ENCODE assay signal across 24 cellular contexts in genomic region chr15:40985541-40986330, GRCh38. TPM values are rescaled to one million over a fixed set of nuclear protein-coding genes. Genes with fewer than 3 reads are reported as not detected.
A peak's percentile ranks its signal among the peaks of the same experiment; 100 is the strongest.
DNase-seq lines count a peak whose midpoint lies in the region; ATAC-seq and TF ChIP-seq lines count a peak whose summit lies in the region.
"Had no signal": no experiment of that assay in that cellular context is flagged by ENCODE, and none has a peak within 500 bp of the region (broad histone marks: within the 10 kb centered on the region; RNA-seq: fewer than 3 reads in every experiment).

No MANE protein-coding gene starts in this region.

- no peak for TF ChIP-seq CTCF in astrocyte of the spinal cord (IDR thresholded peaks at IDR 0.05; ENCODE audit: low read depth, low read length)

- H3K4me3 ChIP-seq in astrocyte of the spinal cord (ENCODE audit: low read depth, low read length), result no peak overlapping the region
- H3K4me3 ChIP-seq: breast epithelium, dorsolateral prefrontal cortex, heart left ventricle, mucosa of descending colon, right lobe of liver, SK-N-MC had no signal

- DNase-seq in AG08395 (ENCODE audit: low spot score) (peak; percentile 19), M059J (ENCODE audit: low read depth) (peak; percentile 69), astrocyte of the spinal cord (ENCODE audit: low read depth, low spot score) (peak; percentile 70), myocyte (ENCODE audit: low read depth) (peak; percentile 69), NAMALWA (ENCODE audit: low spot score) (no peak)
- DNase-seq in effector CD8-positive, alpha-beta T cell (lab: John Stamatoyannopoulos, UW), result no peak
- no peak for DNase-seq in activated CD4-positive, alpha-beta T cell treated with anti-CD3 and anti-CD28 coated beads, Interleukin-2, amount 50 U/mL, for 1 hour
- DNase-seq: activated CD4-positive, alpha-beta T cell treated with anti-CD3 and anti-CD28 coated beads for 4 hours; activated gamma-delta T cell treated with Interleukin-2 at 50 U/mL for 16 hours; dorsolateral prefrontal cortex; erythroblast; heart left ventricle; left ventricle myocardium superior; mucosa of descending colon; NCI-H1436; NCI-H2171; NCI-H774; nucleus accumbens; right lobe of liver; stimulated activated CD4-positive, alpha-beta T cell treated with anti-CD3 and anti-CD28 coated beads, Interleukin-1b, Interleukin-23, amount 100 ng/mL, for 48 hours had no signal

- in situ Hi-C loops in astrocyte of the spinal cord (cut with HindIII; ENCODE audit: low sequenced_read_pairs), result no loop called here

- ATAC-seq in HG03354 (IDR thresholded peaks at IDR 0.05; ENCODE audit: poor library complexity, severe bottlenecking, unreplicated experiment), result no peak
- ATAC-seq: heart left ventricle, left ventricle myocardium superior, mucosa of descending colon, Panc1, right lobe of liver had no signal

RNA-seq across cellular contexts. Expression of gene CHAC1, which starts 32.5 kb away (rescaled TPM):
- 2.6 and 7.4 TPM in 2 replicates for total RNA-seq in M059J (2014; rRNA removed; shearing (Covaris generic))
- total RNA-seq in myocyte, result 5.5 and 10.4 TPM in 2 replicates
- 64.2 TPM for polyA plus RNA-seq in myocyte (2012)

RNA-seq across cellular contexts. Expression of gene DLL4, which starts 56.6 kb away (rescaled TPM):
- 0.10 TPM in 1 of 2 replicates, not detected in the other for total RNA-seq in M059J (2014; rRNA removed; shearing (Covaris generic))
- total RNA-seq in myocyte, result 0.13 TPM in 1 of 2 replicates, not detected in the other
- polyA plus RNA-seq in myocyte (2012), result 0.08 TPM

Comparison
In these comparisons a context has a peak if more than half of its experiments do, and no peak if none do; other contexts are left out.
1. DNase-seq: peak in AG08395 (single experiment), M059J (single experiment), astrocyte of the spinal cord (single experiment) and myocyte (single experiment); none in NAMALWA (single experiment), effector CD8-positive, alpha-beta T cell (single experiment) and activated CD4-positive, alpha-beta T cell treated with anti-CD3 and anti-CD28 coated beads, Interleukin-2, amount 50 U/mL, for 1 hour (single experiment).